Comparison of ENCODE assay signal across 26 cellular contexts in the genomic region with DNA sequence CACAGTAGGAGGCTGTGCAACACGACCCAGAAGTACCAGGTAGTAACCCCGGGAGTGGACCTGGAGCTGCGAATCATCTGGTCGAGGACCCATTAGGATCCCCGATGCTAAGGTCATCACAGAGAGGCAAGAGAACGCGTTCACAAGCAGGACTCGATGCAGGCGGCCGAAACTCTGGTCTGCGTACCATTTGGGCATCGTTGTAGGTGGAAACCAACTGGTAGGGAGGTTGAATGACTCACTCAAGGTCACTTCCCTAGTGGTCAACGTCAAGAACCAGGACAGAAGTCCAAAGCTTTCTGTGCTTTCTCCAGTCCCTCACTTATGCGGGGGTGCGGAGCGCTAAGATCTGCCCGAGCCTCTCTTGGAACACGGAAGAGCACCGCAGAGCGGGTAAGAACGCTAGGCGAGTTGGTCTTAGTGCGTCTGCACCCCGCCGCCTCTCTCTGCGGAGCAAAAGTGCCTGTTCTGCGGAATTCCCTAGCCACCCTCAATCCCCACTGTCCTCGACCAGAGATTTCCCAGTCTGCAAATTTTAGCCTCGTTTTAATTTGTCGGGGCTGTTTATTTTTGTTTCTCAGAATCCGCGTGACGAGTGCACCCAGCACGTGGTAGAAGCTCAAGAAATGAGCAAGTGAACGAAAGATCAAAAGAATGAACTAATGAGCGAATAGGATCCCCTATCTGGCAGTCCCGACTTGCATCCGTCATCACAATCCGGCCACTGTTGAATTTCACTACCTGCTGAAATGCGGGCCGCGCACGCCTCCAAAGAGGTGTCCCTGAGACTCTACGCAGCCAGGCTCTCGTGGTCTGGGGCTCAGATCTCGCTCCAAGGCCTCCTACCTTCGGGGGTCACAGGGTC. TPM values are rescaled to one million over a fixed set of nuclear protein-coding genes. Genes with fewer than 3 reads are reported as not detected.
DNase-seq lines count a peak whose midpoint lies in the region; ATAC-seq and TF ChIP-seq lines count a peak whose summit lies in the region.
"Had no signal": no experiment of that assay in that cellular context is flagged by ENCODE, and none has a peak within 500 bp of the region (broad histone marks: within the 10 kb centered on the region; RNA-seq: fewer than 3 reads in every experiment).

No MANE protein-coding gene starts in this region.

- intact Hi-C loops in psoas muscle (cut with DNase I): no loop called here

- H3K9me3 Mint-ChIP-seq in glutamatergic neuron (ENCODE audit: unreplicated experiment): peaks cover 16% of the 10 kb centered on the region
- H3K9me3 Mint-ChIP-seq: activated naive CD4-positive, alpha-beta T cell treated with anti-CD3 and anti-CD28 coated beads, Interleukin-2, amount 10 ng/mL, durations not matched to agents 7 days and 5 days; effector memory CD8-positive, alpha-beta T cell had no signal

- H3K27ac ChIP-seq in HUES6 (ENCODE audit: low read depth, low read length): no peak overlapping the region
- no peak overlapping the region for H3K27ac ChIP-seq in psoas muscle
- H3K27ac ChIP-seq: C4-2B, foreskin keratinocyte, upper lobe of left lung had no signal

- ATAC-seq in psoas muscle (no peak), GM18861 (IDR thresholded peaks at IDR 0.05; ENCODE audit: unreplicated experiment) (no peak)
- ATAC-seq: effector memory CD8-positive, alpha-beta T cell; esophagus mucosa; foreskin keratinocyte had no signal

- no peaks in the 10 kb centered on the region for H3K36me3 Mint-ChIP-seq in glutamatergic neuron (ENCODE audit: unreplicated experiment)
- H3K36me3 Mint-ChIP-seq: activated naive CD4-positive, alpha-beta T cell treated with anti-CD3 and anti-CD28 coated beads, Interleukin-2, amount 10 ng/mL, durations not matched to agents 7 days and 5 days had no signal

- peak overlapping the region; percentile 16 for H3K4me3 Mint-ChIP-seq in glutamatergic neuron (ENCODE audit: unreplicated experiment)
- H3K4me3 Mint-ChIP-seq: activated naive CD4-positive, alpha-beta T cell treated with anti-CD3 and anti-CD28 coated beads, Interleukin-2, amount 10 ng/mL, durations not matched to agents 7 days and 5 days; activated T-helper 1 cell treated with anti-CD3 and anti-CD28 coated beads, Interleukin-12 subunit alpha, Interleukin-12 subunit beta, Interleukin-2, Interleukin-4 antibody, amounts not matched to agents 30 ng/mL and 10 ng/mL and 1 ng/mL, durations not matched to agents 14 hours and 24 hours and 36 hours; effector memory CD8-positive, alpha-beta T cell had no signal

- peak; percentile 22 for DNase-seq in GM10266 (ENCODE audit: extremely low spot score)
- no peak for DNase-seq in glutamatergic neuron
- DNase-seq in psoas muscle: no peak
- no peak for DNase-seq in SKM-1 (lab: John Stamatoyannopoulos, UW; ENCODE audit: unreplicated experiment)
- DNase-seq in cerebellar cortex (ENCODE audit: low spot score): no peak
- DNase-seq: activated CD4-positive, alpha-beta T cell treated with anti-CD3 and anti-CD28 coated beads, Interleukin-2, amount 50 U/mL, for 48 hours; activated naive CD4-positive, alpha-beta T cell treated with anti-CD3 and anti-CD28 coated beads, Interleukin-2, amount 10 ng/mL, durations not matched to agents 7 days and 5 days; Calu3; DND-41; effector memory CD8-positive, alpha-beta T cell; foreskin keratinocyte; mesendoderm; NCI-H1105; NCI-H1930; NCI-H524; SHP77 treated with DMSO at 0.1 percent for 48 hours; small intestine; stimulated activated CD4-positive, alpha-beta T cell treated with anti-CD3 and anti-CD28 coated beads, Interleukin-1b, Interleukin-23, amount 100 ng/mL, for 48 hours; stimulated activated CD8-positive, alpha-beta memory T cell treated with anti-CD3 and anti-CD28 coated beads, Interleukin-4, amount 100 ng/mL, for 48 hours; T1000; upper lobe of left lung had no signal

- H3K27ac Mint-ChIP-seq in glutamatergic neuron (ENCODE audit: unreplicated experiment): no peak overlapping the region
- H3K27ac Mint-ChIP-seq: activated naive CD4-positive, alpha-beta T cell treated with anti-CD3 and anti-CD28 coated beads, Interleukin-2, amount 10 ng/mL, durations not matched to agents 7 days and 5 days; activated T-helper 1 cell treated with anti-CD3 and anti-CD28 coated beads, Interleukin-12 subunit alpha, Interleukin-12 subunit beta, Interleukin-2, Interleukin-4 antibody, amounts not matched to agents 30 ng/mL and 10 ng/mL and 1 ng/mL, durations not matched to agents 14 hours and 24 hours and 36 hours; effector memory CD8-positive, alpha-beta T cell had no signal

- H3K27me3 Mint-ChIP-seq in glutamatergic neuron (ENCODE audit: unreplicated experiment): peaks cover 61% of the 10 kb centered on the region

- 29 to 32% (median 31%) methylated on average over 46 to 47 of the region's 47 CpGs for WGBS in psoas muscle, 3 donors

- H3K27me3 ChIP-seq in HUES6 (ENCODE audit: control insufficient read depth, insufficient read depth, low read length) (peaks cover 100% of the 10 kb centered on the region), psoas muscle (ENCODE audit: insufficient read depth in 3 of 3, low read length in 2 of 3) (peaks cover 0 to 64% (median 38%) of the 10 kb centered on the region in 3 donors)

- TF ChIP-seq CTCF in GM10266 (IDR thresholded peaks at IDR 0.05; ENCODE audit: control insufficient read depth, insufficient read depth, low read depth, missing control alignments) (no peak), glutamatergic neuron (IDR thresholded peaks at IDR 0.05; ENCODE audit: partially characterized antibody, unreplicated experiment) (no peak), psoas muscle (IDR thresholded peaks at IDR 0.05) (no peak)

- H3K4me1 Mint-ChIP-seq in glutamatergic neuron (ENCODE audit: low read depth, unreplicated experiment): peaks cover 11% of the 10 kb centered on the region

- peaks cover 60% of the 10 kb centered on the region for H3K4me1 ChIP-seq in HUES6 (ENCODE audit: control insufficient read depth, insufficient read depth, low read length)
- peaks cover 3% of the 10 kb centered on the region for H3K4me1 ChIP-seq in psoas muscle
- H3K4me1 ChIP-seq: foreskin keratinocyte had no signal

- H3K9me3 ChIP-seq in HUES6 (ENCODE audit: control insufficient read depth, insufficient read depth, low read depth, low read length) (no peaks in the 10 kb centered on the region), psoas muscle (no peaks in the 10 kb centered on the region)
- H3K9me3 ChIP-seq: upper lobe of left lung had no signal

- no peak overlapping the region for H3K9ac ChIP-seq in HUES6 (ENCODE audit: low read length)

- H3K4me3 ChIP-seq in HUES6 (ENCODE audit: low read depth, low read length) (peak overlapping the region; percentile 27; the same call in 1 of the 2 replicates), psoas muscle (peak overlapping the region; percentile 1)
- H3K4me3 ChIP-seq: upper lobe of left lung had no signal

- H3K36me3 ChIP-seq in HUES6 (ENCODE audit: control insufficient read depth, insufficient read depth, low read length): no peaks in the 10 kb centered on the region
- no peaks in the 10 kb centered on the region for H3K36me3 ChIP-seq in psoas muscle (ENCODE audit: insufficient read depth in 1 of 2, low read depth in 1 of 2)

RNA-seq across cellular contexts. Expression of gene HLX, which starts 12.2 kb away (rescaled TPM):
- total RNA-seq in glutamatergic neuron (ENCODE audit: unreplicated experiment) (0.56 TPM), psoas muscle (10 to 100 TPM in 1 of 4 donors, 1 to 10 TPM in 3; 4.1 to 11.6 (median 7.3) TPM)
- 1 to 10 TPM; 3.2 to 4.3 (median 4.1) TPM for polyA plus RNA-seq in psoas muscle
- total RNA-seq: foreskin keratinocyte had no signal
- polyA plus RNA-seq: foreskin keratinocyte had no signal
